In genomic region chr3:60010778-60011177, GRCh38 we compare ENCODE assay signal across 9 cellular contexts.
DNase-seq lines count a peak whose midpoint lies in the region; ATAC-seq and TF ChIP-seq lines count a peak whose summit lies in the region.
"Had no signal": no experiment of that assay in that cellular context is flagged by ENCODE, and none has a peak within 500 bp of the region (broad histone marks: within the 10 kb centered on the region; RNA-seq: fewer than 3 reads in every experiment).

No MANE protein-coding gene starts in this region.

- DNase-seq in activated T-cell treated with anti-CD3 and anti-CD28 coated beads for 24 hours (ENCODE audit: low read depth) (peak; percentile 37), dedifferentiated amniotic fluid mesenchymal stem cell (ENCODE audit: extremely low spot score) (no peak), RKO (ENCODE audit: low spot score) (no peak), suprapubic skin (ENCODE audit: low spot score in 2 of 2) (no peak), HPDE6-E6E7 (ENCODE audit: extremely low spot score) (no peak)
- DNase-seq in stimulated activated CD4-positive, alpha-beta T cell treated with anti-CD3 and anti-CD28 coated beads, TNF-alpha, amount 100 ng/mL, for 1 hour (ENCODE audit: low read depth in 3 of 3, low spot score in 1 of 3), result peak in 2 of 3 donors; percentile 34 to 42

- TF ChIP-seq EP300 in suprapubic skin (IDR thresholded peaks at IDR 0.05), result no peak

- no peaks in the 10 kb centered on the region for H3K27me3 ChIP-seq in suprapubic skin

- no peak overlapping the region for H3K27ac ChIP-seq in suprapubic skin

- WGBS in suprapubic skin, result 69% methylated on average over 4 of the region's 4 CpGs

- H3K4me1 ChIP-seq in suprapubic skin, result no peaks in the 10 kb centered on the region

- TF ChIP-seq CTCF in suprapubic skin (IDR thresholded peaks at IDR 0.05), result no peak

- no peaks in the 10 kb centered on the region for H3K9me3 ChIP-seq in suprapubic skin

- no peak for TF ChIP-seq POLR2A in suprapubic skin (IDR thresholded peaks at IDR 0.05)

- H3K36me3 ChIP-seq in suprapubic skin, result no peaks in the 10 kb centered on the region

- peak; percentile 76 for ATAC-seq in GM19463 (IDR thresholded peaks at IDR 0.05; ENCODE audit: unreplicated experiment)
- peak; percentile 97 for ATAC-seq in HG03521 (IDR thresholded peaks at IDR 0.05; ENCODE audit: unreplicated experiment)
- ATAC-seq: K562 had no signal

- no peak overlapping the region for H3K4me3 ChIP-seq in suprapubic skin
- H3K4me3 ChIP-seq: K562 had no signal

Comparison
In these comparisons a context has a peak if more than half of its experiments do, and no peak if none do; other contexts are left out.
1. DNase-seq: peak in activated T-cell treated with anti-CD3 and anti-CD28 coated beads for 24 hours (single experiment) and stimulated activated CD4-positive, alpha-beta T cell treated with anti-CD3 and anti-CD28 coated beads, TNF-alpha, amount 100 ng/mL, for 1 hour (2 of 3); none in dedifferentiated amniotic fluid mesenchymal stem cell (single experiment), RKO (single experiment), suprapubic skin (0 of 2) and HPDE6-E6E7 (single experiment).